8 cellular contexts compared by ENCODE assay signal in the genomic region with DNA sequence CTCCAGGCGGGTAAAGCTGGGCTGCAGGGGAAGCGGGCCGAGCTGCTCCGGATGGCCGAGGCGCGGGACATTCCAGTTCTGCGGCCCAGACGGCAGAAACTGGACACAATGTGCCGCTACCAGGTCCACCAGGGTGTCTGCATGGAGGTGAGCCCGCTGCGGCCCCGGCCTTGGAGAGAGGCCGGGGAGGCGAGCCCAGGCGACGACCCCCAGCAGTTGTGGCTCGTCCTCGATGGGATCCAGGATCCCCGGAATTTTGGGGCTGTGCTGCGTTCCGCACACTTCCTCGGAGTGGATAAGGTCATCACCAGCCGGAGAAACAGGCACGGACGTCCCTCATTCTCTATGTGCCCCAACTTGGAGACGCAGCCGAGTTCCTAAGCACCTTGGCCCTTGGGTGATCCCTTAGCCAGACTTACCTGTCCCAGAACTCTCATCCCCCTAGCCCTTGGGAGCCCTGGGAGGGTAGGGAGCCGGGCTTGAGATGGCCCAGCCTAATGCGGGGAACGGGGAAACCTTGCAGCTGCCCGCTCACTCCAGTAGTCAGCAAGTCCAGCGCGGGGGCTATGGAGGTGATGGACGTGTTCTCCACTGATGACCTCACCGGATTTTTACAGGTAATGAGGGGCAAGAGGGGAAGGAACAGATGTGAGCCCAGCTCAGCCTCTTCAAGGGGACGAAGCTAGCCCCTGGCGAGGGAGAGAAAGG. TPM values are rescaled to one million over a fixed set of nuclear protein-coding genes. Genes with fewer than 3 reads are reported as not detected.
DNase-seq lines count a peak whose midpoint lies in the region; ATAC-seq and TF ChIP-seq lines count a peak whose summit lies in the region.

No MANE protein-coding gene starts in this region.

- WGBS in SK-N-SH (ENCODE audit: low lambda C conversion rate) = 0% methylated on average over 12 of the region's 38 CpGs

- peak overlapping the region; percentile 76 for H3K27ac ChIP-seq in CD8-positive, alpha-beta memory T cell (ENCODE audit: low read depth, low read length)
- peak overlapping the region; percentile 76 to 78; a peak in 3 of 4 replicates for H3K27ac ChIP-seq in SK-N-SH (ENCODE audit: low read depth in 2 of 2, low read length in 1 of 2)
- H3K27ac ChIP-seq in mucosa of rectum (ENCODE audit: low read depth in 2 of 2, low read length in 2 of 2) = peak overlapping the region; percentile 85 to 92
- H3K27ac ChIP-seq in vagina = no peak overlapping the region

- peaks cover 7% of the 10 kb centered on the region; the same call in 1 of the 2 replicates for H4K20me1 ChIP-seq in SK-N-SH (ENCODE audit: insufficient read depth)

- peak in 1 of 5 donors; percentile 11 for DNase-seq in CD8-positive, alpha-beta memory T cell
- DNase-seq in HFFc6 (no peak), SK-N-SH (no peak), vagina (ENCODE audit: extremely low spot score in 2 of 2) (no peak), Kasumi-1 (lab: John Stamatoyannopoulos, UW) (no peak)

- H3K4me1 ChIP-seq in CD8-positive, alpha-beta memory T cell (ENCODE audit: insufficient read depth, low read length) = peaks cover 28% of the 10 kb centered on the region
- H3K4me1 ChIP-seq in SK-N-SH (ENCODE audit: control insufficient read depth in 1 of 2, insufficient read depth in 2 of 2, low read depth in 1 of 2, low read length in 1 of 2) (peaks cover 0 to 21% of the 10 kb centered on the region in 2 experiments; a peak in 2 of 4 replicates), endocrine pancreas (ENCODE audit: control insufficient read depth, insufficient read depth, low read length) (no peaks in the 10 kb centered on the region), mucosa of rectum (ENCODE audit: control insufficient read depth in 2 of 2, insufficient read depth in 2 of 2, low read length in 2 of 2) (peaks cover 43 to 51% of the 10 kb centered on the region in 2 donors), vagina (peaks cover 25% of the 10 kb centered on the region)

- no peaks in the 10 kb centered on the region for H3K9me3 ChIP-seq in CD8-positive, alpha-beta memory T cell (ENCODE audit: low read length)
- H3K9me3 ChIP-seq in SK-N-SH = no peaks in the 10 kb centered on the region
- no peaks in the 10 kb centered on the region for H3K9me3 ChIP-seq in endocrine pancreas (ENCODE audit: control insufficient read depth, low read length)
- H3K9me3 ChIP-seq in mucosa of rectum (ENCODE audit: control insufficient read depth in 2 of 2, low read length in 2 of 2) = no peaks in the 10 kb centered on the region
- no peaks in the 10 kb centered on the region for H3K9me3 ChIP-seq in vagina

- TF ChIP-seq RAD21 in SK-N-SH (IDR thresholded peaks at IDR 0.05; ENCODE audit: low read length) = no peak

- TF ChIP-seq POLR2A in vagina (IDR thresholded peaks at IDR 0.05) = no peak

- no peaks in the 10 kb centered on the region for H3K9me3 Mint-ChIP-seq in CD8-positive, alpha-beta memory T cell
- no peaks in the 10 kb centered on the region for H3K9me3 Mint-ChIP-seq in HFFc6

- H3F3A ChIP-seq in SK-N-SH (replicated peaks; ENCODE audit: insufficient read depth) = peaks cover 16% of the 10 kb centered on the region

- intact Hi-C loops in vagina (cut with DNase I) = no loop called here

- TF ChIP-seq EP300 in SK-N-SH (IDR thresholded peaks at IDR 0.05; ENCODE audit: borderline replicate concordance in 1 of 2, low read depth in 1 of 2, low read length in 1 of 2) = no peak

- no peak for TF ChIP-seq CTCF in HFFc6 (IDR thresholded peaks at IDR 0.05)
- no peak for TF ChIP-seq CTCF in SK-N-SH (IDR thresholded peaks at IDR 0.05)
- TF ChIP-seq CTCF in vagina (IDR thresholded peaks at IDR 0.05) = no peak

- no peaks in the 10 kb centered on the region for H3K36me3 ChIP-seq in CD8-positive, alpha-beta memory T cell (ENCODE audit: insufficient read depth, low read length)
- H3K36me3 ChIP-seq in SK-N-SH (replicated peaks in 1 of 2; ENCODE audit: control insufficient read depth in 1 of 2, insufficient read depth in 2 of 2, low read length in 1 of 2) = peaks cover 0 to 4% of the 10 kb centered on the region in 2 experiments
- no peaks in the 10 kb centered on the region for H3K36me3 ChIP-seq in endocrine pancreas (ENCODE audit: control insufficient read depth, insufficient read depth, low read length)
- H3K36me3 ChIP-seq in mucosa of rectum (ENCODE audit: control insufficient read depth in 2 of 2, insufficient read depth in 2 of 2, low read length in 2 of 2) = peaks cover 6 to 8% of the 10 kb centered on the region in 2 donors
- no peaks in the 10 kb centered on the region for H3K36me3 ChIP-seq in vagina

- H3K9me2 ChIP-seq in SK-N-SH = no peaks in the 10 kb centered on the region

- POLR2A ChIA-PET in CD8-positive, alpha-beta memory T cell (lab: Charles Lee) = interaction anchor here (0.5 to 2.4 kb wide), 9 partner anchors 9 to 347 kb away, joined by 3 to 8 read pairs (median 5); partner anchors contain the start of genes AATF, DHRS11, MYO19 and PIGW
- POLR2A ChIA-PET in SK-N-SH (lab: Yijun Ruan, JAX) = interaction anchor here (0.5 to 2.2 kb wide), 5 partner anchors 10 to 617 kb away, joined by 3 to 16 read pairs (median 5); partner anchors contain the start of gene DHRS11

- CTCF ChIA-PET in CD8-positive, alpha-beta memory T cell (lab: Charles Lee) = interaction anchor here (0.7 to 3.9 kb wide), 20 partner anchors 9 to 1190 kb away, joined by 3 to 24 read pairs (median 5); partner anchors contain the start of genes MYO19 and PIGW
- CTCF ChIA-PET in SK-N-SH (lab: Yijun Ruan, JAX) = interaction anchor here (0.6 to 4.4 kb wide), 59 partner anchors 8 to 969 kb away, joined by 3 to 86 read pairs (median 4); partner anchors contain the start of genes DHRS11, MYO19 and PIGW

- no peak for ATAC-seq in GM21528 (IDR thresholded peaks at IDR 0.05; ENCODE audit: low FRiP score, unreplicated experiment)

- H2AFZ ChIP-seq in SK-N-SH (ENCODE audit: low read depth) = peak overlapping the region; percentile 82

- H3K4me3 ChIP-seq in CD8-positive, alpha-beta memory T cell (ENCODE audit: low read length) = peak overlapping the region; percentile 97
- H3K4me3 ChIP-seq in SK-N-SH (ENCODE audit: low read depth in 2 of 2, low read length in 1 of 2) = peak overlapping the region; percentile 85 to 90
- peak overlapping the region; percentile 66 for H3K4me3 ChIP-seq in endocrine pancreas (ENCODE audit: control insufficient read depth, insufficient read depth, low read length)
- peak overlapping the region; percentile 94 to 96 for H3K4me3 ChIP-seq in mucosa of rectum (ENCODE audit: low read length in 2 of 2)
- H3K4me3 ChIP-seq in vagina = peak overlapping the region; percentile 95 to 98

- H3K36me3 Mint-ChIP-seq in CD8-positive, alpha-beta memory T cell = peaks cover 0 to 11% (median 2%) of the 10 kb centered on the region in 3 donors
- peaks cover 9% of the 10 kb centered on the region; the same call in 1 of the 2 replicates for H3K36me3 Mint-ChIP-seq in HFFc6 (ENCODE audit: low read depth)

- peaks cover 35% of the 10 kb centered on the region; the same call in 1 of the 2 replicates for H3K79me2 ChIP-seq in SK-N-SH (ENCODE audit: insufficient read depth)

- peaks cover 37 to 49% (median 45%) of the 10 kb centered on the region in 3 donors for H3K4me1 Mint-ChIP-seq in CD8-positive, alpha-beta memory T cell
- H3K4me1 Mint-ChIP-seq in HFFc6 (ENCODE audit: low read depth) = peaks cover 43% of the 10 kb centered on the region

- no peaks in the 10 kb centered on the region for H3K27me3 ChIP-seq in CD8-positive, alpha-beta memory T cell (ENCODE audit: insufficient read depth, low read length, poor library complexity, severe bottlenecking)
- H3K27me3 ChIP-seq in SK-N-SH (ENCODE audit: insufficient read depth) (no peaks in the 10 kb centered on the region), endocrine pancreas (ENCODE audit: control insufficient read depth, insufficient read depth, low read length) (no peaks in the 10 kb centered on the region), mucosa of rectum (ENCODE audit: control insufficient read depth in 2 of 2, insufficient read depth in 2 of 2, low read length in 2 of 2) (no peaks in the 10 kb centered on the region), vagina (no peaks in the 10 kb centered on the region)

- H3K27me3 Mint-ChIP-seq in CD8-positive, alpha-beta memory T cell = peaks cover 0 to 2% of the 10 kb centered on the region in 2 donors
- peaks cover 3% of the 10 kb centered on the region; the same call in 1 of the 2 replicates for H3K27me3 Mint-ChIP-seq in HFFc6 (ENCODE audit: insufficient read depth)

- H3K27ac Mint-ChIP-seq in CD8-positive, alpha-beta memory T cell = peak overlapping the region in 7 of 8 donors; percentile 46 to 92 (median 72)
- H3K27ac Mint-ChIP-seq in HFFc6 = peak overlapping the region; percentile 92

- H3K9ac ChIP-seq in SK-N-SH (peak overlapping the region; percentile 84), endocrine pancreas (ENCODE audit: control insufficient read depth, insufficient read depth, low read length) (peak overlapping the region; percentile 83), mucosa of rectum (ENCODE audit: low read depth in 1 of 2, low read length in 2 of 2) (peak overlapping the region; percentile 88 to 95)

- H3K4me3 Mint-ChIP-seq in CD8-positive, alpha-beta memory T cell = peak overlapping the region; percentile 88 to 94 (median 92)
- H3K4me3 Mint-ChIP-seq in HFFc6 = peak overlapping the region; percentile 94

- H3K4me2 ChIP-seq in SK-N-SH = peak overlapping the region; percentile 94

TF ChIP-seq in SK-N-SH, 30 proteins besides CTCF, POLR2A, EP300 and RAD21 (continues in another document):
- TF ChIP-seq POLR2AphosphoS5 (IDR thresholded peaks at IDR 0.05; ENCODE audit: low read depth, low read length) (no peak), ELF1 (IDR thresholded peaks at IDR 0.05) (no peak)

RNA-seq across cellular contexts. Expression of gene MRM1, which starts 0.8 kb away (rescaled TPM):
- total RNA-seq in CD8-positive, alpha-beta memory T cell = 10 to 100 TPM; 24.7 to 24.9 TPM
- 5.3 TPM for polyA plus RNA-seq in CD8-positive, alpha-beta memory T cell
- 10 to 100 TPM in 1 of 6 experiments, 1 to 10 TPM in 5; 7.3 to 11.4 (median 7.9) TPM for total RNA-seq in HFFc6 (2021; fragmentation: NEBNext Ultra II Directional; extraction: Animal tissue kit (Norgen Biotek cat#: 25700))
- polyA plus RNA-seq in SK-N-SH (2012; rRNA removed) = 9.8 and 10.9 TPM in 2 replicates
- polyA plus RNA-seq in SK-N-SH (2012; cell fraction: cytosol; rRNA removed) = 5.9 and 7.9 TPM in 2 replicates
- 24.6 and 27.4 TPM in 2 replicates for polyA plus RNA-seq in SK-N-SH (2012; cell fraction: nucleus; rRNA removed)
- total RNA-seq in vagina = 2.7 TPM

RNA-seq across cellular contexts. Expression of gene DHRS11, which starts 10.5 kb away (rescaled TPM):
- total RNA-seq in CD8-positive, alpha-beta memory T cell = 10 to 100 TPM; 11.1 to 13.0 TPM
- 4.3 TPM for polyA plus RNA-seq in CD8-positive, alpha-beta memory T cell
- total RNA-seq in HFFc6 (2021; fragmentation: NEBNext Ultra II Directional; extraction: Animal tissue kit (Norgen Biotek cat#: 25700)) = 10 to 100 TPM in 4 of 6 experiments, 1 to 10 TPM in 2; 8.4 to 11.3 (median 10.6) TPM
- 31.6 and 38.5 TPM in 2 replicates for polyA plus RNA-seq in SK-N-SH (2012; rRNA removed)
- 19.6 and 23.8 TPM in 2 replicates for polyA plus RNA-seq in SK-N-SH (2012; cell fraction: cytosol; rRNA removed)
- polyA plus RNA-seq in SK-N-SH (2012; cell fraction: nucleus; rRNA removed) = 72.1 and 75.8 TPM in 2 replicates
- 12.0 TPM for total RNA-seq in vagina

RNA-seq across cellular contexts. Expression of gene GGNBP2, which starts 57.5 kb away (rescaled TPM):
- 10 to 100 TPM; 65.1 to 67.0 TPM for total RNA-seq in CD8-positive, alpha-beta memory T cell
- 63.3 TPM for polyA plus RNA-seq in CD8-positive, alpha-beta memory T cell
- 10 to 100 TPM; 53.1 to 62.8 (median 54.2) TPM for total RNA-seq in HFFc6 (2021; fragmentation: NEBNext Ultra II Directional; extraction: Animal tissue kit (Norgen Biotek cat#: 25700))
- polyA plus RNA-seq in SK-N-SH (2012; rRNA removed) = 74.5 and 79.3 TPM in 2 replicates
- 60.0 and 61.0 TPM in 2 replicates for polyA plus RNA-seq in SK-N-SH (2012; cell fraction: cytosol; rRNA removed)
- polyA plus RNA-seq in SK-N-SH (2012; cell fraction: nucleus; rRNA removed) = 92.6 and 156 TPM in 2 replicates
- total RNA-seq in vagina = 47.9 TPM
